8 cellular contexts compared by ENCODE assay signal in the genomic region with DNA sequence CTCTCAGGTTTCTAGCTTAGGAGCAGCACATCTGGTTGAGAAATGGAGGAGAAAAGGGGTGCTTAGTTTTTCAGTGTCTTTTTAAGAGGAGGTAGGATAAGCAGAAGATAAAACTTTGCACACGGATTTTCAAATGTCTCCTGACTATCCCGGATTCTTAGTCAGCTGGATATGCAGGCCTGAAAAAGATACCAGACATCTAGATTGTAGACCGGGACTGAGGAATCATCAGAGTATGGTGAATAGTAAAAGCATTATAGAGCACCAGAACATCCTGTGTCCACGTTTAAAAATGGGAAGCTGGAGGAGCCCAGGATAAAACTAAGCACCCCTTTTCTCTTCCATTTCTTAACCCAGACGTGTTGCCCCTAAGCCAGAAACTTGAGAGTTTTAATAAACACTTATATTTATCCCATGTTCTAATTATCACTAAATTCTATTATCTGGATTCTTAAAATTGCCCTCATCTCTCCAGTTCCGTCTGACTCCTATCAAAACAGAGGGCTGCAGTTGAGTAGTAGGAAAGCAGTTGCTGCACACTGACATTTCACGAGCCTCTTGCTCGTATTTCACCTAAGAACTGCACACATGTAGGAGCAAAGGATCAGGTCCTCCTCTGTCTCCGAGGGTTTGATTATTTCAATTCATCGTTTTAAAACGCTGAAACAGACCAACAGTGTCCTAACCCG. TPM values are rescaled to one million over a fixed set of nuclear protein-coding genes. Genes with fewer than 3 reads are reported as not detected.
DNase-seq lines count a peak whose midpoint lies in the region; ATAC-seq and TF ChIP-seq lines count a peak whose summit lies in the region.

No MANE protein-coding gene starts in this region.

- WGBS in body of pancreas, 2 donors = 4% methylated on average over 11 to 12 of the region's 12 CpGs

- H3K9me3 ChIP-seq in body of pancreas = no peaks in the 10 kb centered on the region
- no peaks in the 10 kb centered on the region for H3K9me3 ChIP-seq in subcutaneous abdominal adipose tissue (ENCODE audit: control insufficient read depth in 5 of 5, low read length in 5 of 5)

- no peak for TF ChIP-seq POLR2A in body of pancreas (IDR thresholded peaks at IDR 0.05)

- H3K4me3 ChIP-seq in HFF-Myc (replicated peaks; ENCODE audit: low read depth, low read length) = peak overlapping the region; percentile 92
- H3K4me3 ChIP-seq in body of pancreas = peak overlapping the region; percentile 61 to 76
- peak overlapping the region; percentile 87 to 99 (median 97) for H3K4me3 ChIP-seq in subcutaneous abdominal adipose tissue (ENCODE audit: low read depth in 1 of 5, low read length in 5 of 5)

- no peaks in the 10 kb centered on the region for H3K36me3 ChIP-seq in body of pancreas (replicated peaks in 1 of 2; ENCODE audit: insufficient read depth in 1 of 2, low read depth in 2 of 2)
- H3K36me3 ChIP-seq in subcutaneous abdominal adipose tissue (ENCODE audit: control insufficient read depth in 5 of 5, insufficient read depth in 5 of 5, low read length in 5 of 5) = no peaks in the 10 kb centered on the region

- H3K4me1 ChIP-seq in body of pancreas (peaks cover 7% of the 10 kb centered on the region), subcutaneous abdominal adipose tissue (ENCODE audit: control insufficient read depth in 5 of 5, insufficient read depth in 5 of 5, low read length in 5 of 5) (peaks cover 0 to 14% (median 13%) of the 10 kb centered on the region in 5 donors)

- ATAC-seq in body of pancreas = peak; percentile 39

- H3K27ac ChIP-seq in body of pancreas = peak overlapping the region; percentile 13 to 82 (median 78)
- H3K27ac ChIP-seq in layer of hippocampus (ENCODE audit: low read depth, low read length) = peak overlapping the region; percentile 64
- H3K27ac ChIP-seq in subcutaneous abdominal adipose tissue (ENCODE audit: low read depth, low read length) = peak overlapping the region; percentile 84

- intact Hi-C loops in body of pancreas (cut with DNase I) = no loop called here

- H3K9ac ChIP-seq in subcutaneous abdominal adipose tissue (ENCODE audit: low read length in 5 of 5) = peak overlapping the region; percentile 87 to 99 (median 93)

- TF ChIP-seq CTCF in HFF-Myc (IDR thresholded peaks at IDR 0.05; ENCODE audit: low read depth, low read length, missing control alignments) = no peak
- TF ChIP-seq CTCF in body of pancreas (IDR thresholded peaks at IDR 0.05) = no peak

- H3K27me3 ChIP-seq in body of pancreas (no peaks in the 10 kb centered on the region), layer of hippocampus (ENCODE audit: control insufficient read depth, insufficient read depth, low read length) (no peaks in the 10 kb centered on the region), subcutaneous abdominal adipose tissue (ENCODE audit: control insufficient read depth in 5 of 5, insufficient read depth in 4 of 5, low read length in 5 of 5) (no peaks in the 10 kb centered on the region)

- DNase-seq in NCI-H1092 treated with DMSO at 0.1 percent for 48 hours (lab: John Stamatoyannopoulos, UW) (peak; percentile 37), NCI-H1092 (lab: John Stamatoyannopoulos, UW) (no peak), HFF-Myc (ENCODE audit: extremely low read depth, low read depth) (peak; percentile 2), NCI-H146 (lab: John Stamatoyannopoulos, UW) (peak; percentile 9), body of pancreas (no peak), iPS-NIHi7 (ENCODE audit: extremely low spot score) (no peak)

RNA-seq across cellular contexts. Expression of gene PIGK, which starts 0.6 kb away (rescaled TPM):
- total RNA-seq in body of pancreas = 1 to 10 TPM; 5.9 to 9.9 TPM

Comparison
In these comparisons a context has a peak if more than half of its experiments do, and no peak if none do; other contexts are left out.
1. DNase-seq: peak in NCI-H1092 treated with DMSO at 0.1 percent for 48 hours (single experiment), HFF-Myc (single experiment) and NCI-H146 (single experiment); none in NCI-H1092 (single experiment), body of pancreas (0 of 4) and iPS-NIHi7 (single experiment).
2. Peak in every context shown above with its lines, with median percentiles within 50 percentile points of each other: H3K4me3 ChIP-seq and H3K27ac ChIP-seq.